In genomic region chr6:103507052-103507451, GRCh38 we compare ENCODE assay signal across 1 cellular context.
TF ChIP-seq lines count a peak whose summit lies in the region.

No MANE protein-coding gene starts in this region.

TF ChIP-seq in HEK293, 187 proteins besides CTCF, POLR2A, EP300 and RAD21 (continued from another document and continues in another):
- TF ChIP-seq ZNF707 (tag by site-specific recombination; IDR thresholded peaks at IDR 0.05) (no peak), ZNF248 (tag by site-specific recombination; IDR thresholded peaks at IDR 0.05) (no peak), ZNF692 (tag by site-specific recombination; IDR thresholded peaks at IDR 0.05) (no peak), ZNF560 (tag by site-specific recombination; IDR thresholded peaks at IDR 0.05; ENCODE audit: borderline replicate concordance) (0 out of 2 replicates have a peak, but pooled peaks have one; percentile 48), ZNF791 (tag by site-specific recombination; IDR thresholded peaks at IDR 0.05) (no peak), EGR2 (tag by site-specific recombination; IDR thresholded peaks at IDR 0.05; ENCODE audit: low read depth) (no peak), ZNF658 (tag by site-specific recombination; IDR thresholded peaks at IDR 0.05) (no peak), GLIS1 (tag by site-specific recombination; IDR thresholded peaks at IDR 0.05) (no peak), ZBTB11 (tag by site-specific recombination; conservative IDR thresholded peaks at IDR 0.05; ENCODE audit: low read depth) (peak; percentile 59), ZNF639 (tag by site-specific recombination; IDR thresholded peaks at IDR 0.05) (no peak), ZNF623 (tag by site-specific recombination; IDR thresholded peaks at IDR 0.05) (peak; percentile 55), ZNF221 (tag by site-specific recombination; IDR thresholded peaks at IDR 0.05; ENCODE audit: borderline replicate concordance) (no peak), ZNF19 (tag by site-specific recombination; IDR thresholded peaks at IDR 0.05; ENCODE audit: low read depth) (0 out of 2 replicates have a peak, but pooled peaks have one; percentile 26), GLIS2 (tag by site-specific recombination; IDR thresholded peaks at IDR 0.05) (no peak), ZNF37A (tag by site-specific recombination; IDR thresholded peaks at IDR 0.05) (no peak), ZNF701 (tag by site-specific recombination; IDR thresholded peaks at IDR 0.05) (no peak), IKZF3 (tag by site-specific recombination; IDR thresholded peaks at IDR 0.05) (no peak), HOXA7 (CRISPR knock-in tag; IDR thresholded peaks at IDR 0.05; ENCODE audit: borderline replicate concordance) (no peak), ZNF510 (tag by site-specific recombination; IDR thresholded peaks at IDR 0.05; ENCODE audit: insufficient replicate concordance) (no peak), KLF10 (tag by site-specific recombination; IDR thresholded peaks at IDR 0.05) (no peak), ZNF155 (tag by site-specific recombination; IDR thresholded peaks at IDR 0.05) (no peak), ZNF274 (IDR thresholded peaks at IDR 0.05; ENCODE audit: low read length) (no peak), ZNF274 (tag by site-specific recombination; IDR thresholded peaks at IDR 0.05; ENCODE audit: borderline replicate concordance) (no peak), ZSCAN4 (tag by site-specific recombination; IDR thresholded peaks at IDR 0.05) (no peak), PRDM2 (tag by site-specific recombination; IDR thresholded peaks at IDR 0.05; ENCODE audit: borderline replicate concordance) (no peak), REST (tag by site-specific recombination; IDR thresholded peaks at IDR 0.05) (peak; percentile 66), ZNF26 (tag by site-specific recombination; IDR thresholded peaks at IDR 0.05) (no peak), ZNF549 (tag by site-specific recombination; IDR thresholded peaks at IDR 0.05) (no peak), ZNF292 (tag by site-specific recombination; IDR thresholded peaks at IDR 0.05; ENCODE audit: borderline replicate concordance, low read depth) (0 out of 2 replicates have a peak, but pooled peaks have one; percentile 21), ZNF530 (tag by site-specific recombination; IDR thresholded peaks at IDR 0.05; ENCODE audit: low read depth) (0 out of 2 replicates have a peak, but pooled peaks have one; percentile 17), KLF7 (tag by site-specific recombination; IDR thresholded peaks at IDR 0.05; ENCODE audit: borderline replicate concordance) (no peak), ZBTB1 (tag by site-specific recombination; IDR thresholded peaks at IDR 0.05) (no peak), AEBP2 (tag by site-specific recombination; IDR thresholded peaks at IDR 0.05; ENCODE audit: borderline replicate concordance) (no peak), ZNF664 (tag by site-specific recombination; IDR thresholded peaks at IDR 0.05) (0 out of 2 replicates have a peak, but pooled peaks have one; percentile 18), ZFP37 (tag by site-specific recombination; IDR thresholded peaks at IDR 0.05) (no peak), PATZ1 (tag by site-specific recombination; IDR thresholded peaks at IDR 0.05) (no peak)
